22 cellular contexts compared by ENCODE assay signal in genomic region chr16:88023366-88023765, GRCh38.
DNase-seq lines count a peak whose midpoint lies in the region; ATAC-seq and TF ChIP-seq lines count a peak whose summit lies in the region.
"Had no signal": no experiment of that assay in that cellular context is flagged by ENCODE, and none has a peak within 500 bp of the region (broad histone marks: within the 10 kb centered on the region; RNA-seq: fewer than 3 reads in every experiment).

No MANE protein-coding gene starts in this region.

- CTCF ChIA-PET in WTC11 (lab: Charles Lee), result interaction anchor here (2.6 kb wide), 1 partner anchor 14 kb away, joined by 12 read pairs; no protein-coding TSS in a partner anchor

- no peaks in the 10 kb centered on the region for H3K27me3 ChIP-seq in WERI-Rb-1 (ENCODE audit: insufficient read depth, low read depth, severe bottlenecking)

- POLR2A ChIA-PET in WTC11 (lab: Charles Lee), result no interaction called here

- no peak overlapping the region for H3K4me3 Mint-ChIP-seq in activated T-cell treated with anti-CD3 and anti-CD28 coated beads, Interleukin-2, amount 50 U/mL, for 24 hours
- H3K4me3 Mint-ChIP-seq in WTC11 (no peak overlapping the region), neural crest cell (no peak overlapping the region)
- H3K4me3 Mint-ChIP-seq: CD4-positive, alpha-beta T cell had no signal

- ATAC-seq in WTC11 (no peak), HG03159 (IDR thresholded peaks at IDR 0.05; ENCODE audit: unreplicated experiment) (no peak), GM21526 (IDR thresholded peaks at IDR 0.05; ENCODE audit: low FRiP score, unreplicated experiment) (no peak), HG02623 (IDR thresholded peaks at IDR 0.05; ENCODE audit: unreplicated experiment) (no peak)
- ATAC-seq: HepG2, SK-N-SH treated with all-trans-retinoic acid at 6 μM for 48 hours had no signal

- DNase-seq in activated T-cell treated with anti-CD3 and anti-CD28 coated beads, Interleukin-2, amount 50 U/mL, for 24 hours, result no peak
- DNase-seq in activated T-cell treated with anti-CD3 and anti-CD28 coated beads for 4 hours (no peak), WTC11 (ENCODE audit: low spot score) (no peak), neural crest cell (ENCODE audit: low read depth, low spot score) (no peak), WERI-Rb-1 (no peak)
- DNase-seq: GF-D8, KG1, NCI-H1105 treated with DMSO at 0.1 percent for 48 hours, NCI-H1694 treated with DMSO at 0.1 percent for 48 hours, NCI-H2107, NCI-H510A treated with DMSO at 0.1 percent for 48 hours, NCI-H774, OCI-M1, SHP77 treated with DMSO at 0.1 percent for 48 hours had no signal

- no peak overlapping the region for H3K27ac ChIP-seq in WERI-Rb-1
- H3K27ac ChIP-seq: 22Rv1 had no signal

- peaks cover 20% of the 10 kb centered on the region for H3K4me1 Mint-ChIP-seq in activated T-cell treated with anti-CD3 and anti-CD28 coated beads, Interleukin-2, amount 50 U/mL, for 24 hours (ENCODE audit: low read depth)
- peaks cover 38% of the 10 kb centered on the region for H3K4me1 Mint-ChIP-seq in WTC11
- H3K4me1 Mint-ChIP-seq in neural crest cell, result peaks cover 43% of the 10 kb centered on the region

- peak overlapping the region; percentile 33 for H3K27ac Mint-ChIP-seq in activated T-cell treated with anti-CD3 and anti-CD28 coated beads, Interleukin-2, amount 50 U/mL, for 24 hours
- H3K27ac Mint-ChIP-seq in WTC11 (peak overlapping the region; percentile 36; the same call in 1 of the 2 replicates), neural crest cell (ENCODE audit: unreplicated experiment) (peak overlapping the region; percentile 62)
- H3K27ac Mint-ChIP-seq: CD4-positive, alpha-beta T cell had no signal

- H3K27me3 Mint-ChIP-seq in activated T-cell treated with anti-CD3 and anti-CD28 coated beads, Interleukin-2, amount 50 U/mL, for 24 hours, result no peaks in the 10 kb centered on the region
- H3K27me3 Mint-ChIP-seq in WTC11 (ENCODE audit: low read depth) (no peaks in the 10 kb centered on the region), neural crest cell (ENCODE audit: low read depth) (no peaks in the 10 kb centered on the region)
- H3K27me3 Mint-ChIP-seq: CD4-positive, alpha-beta T cell had no signal

- H3K9me3 ChIP-seq in WERI-Rb-1 (ENCODE audit: severe bottlenecking), result no peaks in the 10 kb centered on the region
- H3K9me3 ChIP-seq: HAP-1 had no signal

- H3K4me3 ChIP-seq in WERI-Rb-1 (ENCODE audit: low read depth, low read length), result no peak overlapping the region
- H3K4me3 ChIP-seq: HAP-1 had no signal

- H3K36me3 Mint-ChIP-seq in activated T-cell treated with anti-CD3 and anti-CD28 coated beads, Interleukin-2, amount 50 U/mL, for 24 hours (ENCODE audit: low read depth), result peaks cover 81% of the 10 kb centered on the region
- H3K36me3 Mint-ChIP-seq in WTC11 (peaks cover 20% of the 10 kb centered on the region), neural crest cell (ENCODE audit: low read depth) (peaks cover 2% of the 10 kb centered on the region)

- no peaks in the 10 kb centered on the region for H3K36me3 ChIP-seq in WERI-Rb-1
- H3K36me3 ChIP-seq: HAP-1 had no signal

- TF ChIP-seq CTCF in WTC11 (IDR thresholded peaks at IDR 0.05) (no peak), neural crest cell (conservative IDR thresholded peaks at IDR 0.05) (no peak), WERI-Rb-1 (IDR thresholded peaks at IDR 0.05; ENCODE audit: low read depth, low read length) (no peak)

- H3K9me3 Mint-ChIP-seq in activated T-cell treated with anti-CD3 and anti-CD28 coated beads, Interleukin-2, amount 50 U/mL, for 24 hours, result no peaks in the 10 kb centered on the region
- H3K9me3 Mint-ChIP-seq in WTC11 (no peaks in the 10 kb centered on the region), neural crest cell (no peaks in the 10 kb centered on the region)
- H3K9me3 Mint-ChIP-seq: CD4-positive, alpha-beta T cell had no signal

TF ChIP-seq in WTC11, 78 proteins besides CTCF, POLR2A, EP300 and RAD21:
- TF ChIP-seq MYBL2 (CRISPR knock-in tag; IDR thresholded peaks at IDR 0.05), result no peak
- no peak for TF ChIP-seq SOX15 (CRISPR knock-in tag; IDR thresholded peaks at IDR 0.05)
- no peak for TF ChIP-seq NFYB (CRISPR knock-in tag; conservative IDR thresholded peaks at IDR 0.05; ENCODE audit: low read depth)
- no peak for TF ChIP-seq MLX (CRISPR knock-in tag; IDR thresholded peaks at IDR 0.05)
- no peak for TF ChIP-seq ZNF671 (CRISPR knock-in tag; IDR thresholded peaks at IDR 0.05)
- TF ChIP-seq ZNF317 (CRISPR knock-in tag; IDR thresholded peaks at IDR 0.05; ENCODE audit: borderline replicate concordance, low read depth), result no peak
- no peak for TF ChIP-seq TP53 (CRISPR knock-in tag; IDR thresholded peaks at IDR 0.05)
- no peak for TF ChIP-seq USF2 (CRISPR knock-in tag; IDR thresholded peaks at IDR 0.05)
- TF ChIP-seq E2F5 (CRISPR knock-in tag; IDR thresholded peaks at IDR 0.05), result no peak
- TF ChIP-seq NFE2L1 (CRISPR knock-in tag; IDR thresholded peaks at IDR 0.05), result no peak
